Comparison of ENCODE assay signal across 11 cellular contexts in genomic region chr17:78124081-78124835, GRCh38. TPM values are rescaled to one million over a fixed set of nuclear protein-coding genes. Genes with fewer than 3 reads are reported as not detected.
DNase-seq lines count a peak whose midpoint lies in the region; TF ChIP-seq lines count a peak whose summit lies in the region.
"Had no signal": no experiment of that assay in that cellular context is flagged by ENCODE, and none has a peak within 500 bp of the region (broad histone marks: within the 10 kb centered on the region; RNA-seq: fewer than 3 reads in every experiment).

No MANE protein-coding gene starts in this region.

- H4K20me1 ChIP-seq in Loucy (ENCODE audit: insufficient read depth, low read length, poor library complexity, severe bottlenecking), result peaks cover 35% of the 10 kb centered on the region

- no peak overlapping the region for H2AFZ ChIP-seq in Loucy (ENCODE audit: low read length)

- peaks cover 4% of the 10 kb centered on the region; the same call in 1 of the 2 replicates for H3F3A ChIP-seq in Loucy (ENCODE audit: low read depth)

- no peak for TF ChIP-seq EP300 in stomach (IDR thresholded peaks at IDR 0.05)

- WGBS in stomach, 5 donors, result 80 to 88% (median 83%) methylated on average over 25 to 30 of the region's 30 CpGs

- peaks cover 19% of the 10 kb centered on the region; the same call in 1 of the 2 replicates for H3K36me3 ChIP-seq in Loucy (ENCODE audit: insufficient read depth, low read length)
- peaks cover 4 to 66% (median 43%) of the 10 kb centered on the region in 4 donors for H3K36me3 ChIP-seq in stomach

- H3K27me3 ChIP-seq in Loucy (ENCODE audit: insufficient read depth, low read length, poor library complexity, severe bottlenecking) (no peaks in the 10 kb centered on the region), stomach (peaks cover 0 to 19% (median 0%) of the 10 kb centered on the region in 3 donors)

- DNase-seq in activated gamma-delta T cell treated with Interleukin-2 at 50 U/mL for 16 hours (peak; percentile 21), activated gamma-delta T cell (lab: John Stamatoyannopoulos, UW) (no peak), stomach (no peak), NCI-H1417 treated with DMSO at 0.1 percent for 48 hours (lab: John Stamatoyannopoulos, UW) (no peak), NCI-H128 (lab: John Stamatoyannopoulos, UW; ENCODE audit: unreplicated experiment) (no peak), T1000 (lab: John Stamatoyannopoulos, UW) (no peak)
- DNase-seq: foreskin melanocyte, SHP77 had no signal

- no peaks in the 10 kb centered on the region for H3K9me2 ChIP-seq in Loucy (replicated peaks; ENCODE audit: low read depth, low read length)

- H3K27ac ChIP-seq in angular gyrus (ENCODE audit: low read depth, low read length) (peak overlapping the region; percentile 98), stomach (peak overlapping the region in 3 of 5 donors; percentile 46 to 91 (median 83))

- H3K4me2 ChIP-seq in Loucy (ENCODE audit: low read depth, low read length, poor library complexity, severe bottlenecking), result peak overlapping the region; percentile 81

- intact Hi-C loops in stomach (cut with DNase I; ENCODE audit: low total_unique reads), result no loop called here

- H3K79me2 ChIP-seq in Loucy (ENCODE audit: insufficient read depth, low read length), result peaks cover 88% of the 10 kb centered on the region

- H3K4me3 ChIP-seq in Loucy (ENCODE audit: low read length, poor library complexity, severe bottlenecking), result no peak overlapping the region
- H3K4me3 ChIP-seq in stomach, result peak overlapping the region in 1 of 4 donors; percentile 88

- H3K4me1 ChIP-seq in Loucy (ENCODE audit: insufficient read depth, low read length, poor library complexity, severe bottlenecking), result peaks cover 58% of the 10 kb centered on the region
- H3K4me1 ChIP-seq in stomach, result peaks cover 37 to 66% (median 47%) of the 10 kb centered on the region in 4 donors

- TF ChIP-seq POLR2A in stomach (IDR thresholded peaks at IDR 0.05), result no peak

- no peak overlapping the region for H3K9ac ChIP-seq in Loucy (ENCODE audit: low read depth, low read length, poor library complexity, severe bottlenecking)

- H3K9me3 ChIP-seq in Loucy (ENCODE audit: insufficient read depth, low read depth, low read length) (no peaks in the 10 kb centered on the region), stomach (no peaks in the 10 kb centered on the region)

- no peak for TF ChIP-seq CTCF in Loucy (conservative IDR thresholded peaks at IDR 0.05; ENCODE audit: low read length)
- TF ChIP-seq CTCF in stomach (IDR thresholded peaks at IDR 0.05), result no peak

RNA-seq across cellular contexts. Expression of gene TMC6, which starts 4.3 kb away (rescaled TPM):
- 100 to 1,000 TPM in 1 of 5 donors, 10 to 100 TPM in 4; 29.9 to 223 (median 46.1) TPM for total RNA-seq in stomach
- polyA plus RNA-seq in stomach, result 10 to 100 TPM in 2 of 3 donors, 1 to 10 TPM in 1; 9.2 to 43.5 (median 17.9) TPM

RNA-seq across cellular contexts. Expression of gene TMC8, which starts 6.3 kb away (rescaled TPM):
- total RNA-seq in stomach, result 10 to 100 TPM in 2 of 5 donors, 1 to 10 TPM in 3; 4.1 to 19.8 (median 7.8) TPM
- 1 to 10 TPM; 1.6 to 3.3 (median 2.4) TPM for polyA plus RNA-seq in stomach

RNA-seq across cellular contexts. Expression of gene C17orf99, which starts 21.9 kb away (rescaled TPM):
- total RNA-seq in stomach, result not detected
- polyA plus RNA-seq in stomach, result under 1 TPM in 1 of 3 donors, not detected in 2; 0.08 TPM
- total RNA-seq: HT1080 had no signal

RNA-seq across cellular contexts. Expression of gene SYNGR2, which starts 44.1 kb away (rescaled TPM):
- total RNA-seq in stomach, result 100 to 1,000 TPM in 1 of 5 donors, 10 to 100 TPM in 4; 28.6 to 219 (median 44.9) TPM
- 100 to 1,000 TPM in 1 of 3 donors, 10 to 100 TPM in 2; 36.0 to 151 (median 71.7) TPM for polyA plus RNA-seq in stomach
